In the genomic region with DNA sequence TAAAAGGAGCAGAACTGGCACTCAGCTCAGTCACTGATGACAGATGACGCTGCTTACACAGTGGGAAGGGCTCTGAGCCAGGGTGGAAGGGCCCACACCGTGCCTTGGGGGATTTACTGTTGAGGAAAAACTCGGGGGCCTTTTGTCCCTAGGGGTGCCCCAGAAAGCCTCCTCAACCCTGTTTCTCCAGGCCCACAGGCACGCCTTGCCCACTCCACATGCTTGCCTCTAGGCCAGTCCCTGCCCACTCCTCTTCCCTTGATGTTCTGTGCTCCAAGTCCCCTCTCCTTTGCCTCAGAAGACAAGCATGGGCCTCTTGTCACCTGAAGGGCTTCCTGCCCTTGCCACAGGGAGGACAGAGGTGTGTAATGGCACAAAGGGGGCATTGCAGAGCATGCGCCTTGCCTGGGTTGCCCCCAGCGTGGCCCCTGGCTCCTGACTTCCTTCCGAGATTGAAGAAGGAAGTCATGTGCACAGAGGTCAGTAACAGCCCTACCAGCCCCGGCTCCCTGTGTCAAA, we compare ENCODE assay signal across 22 cellular contexts.
"Had no signal": no experiment of that assay in that cellular context is flagged by ENCODE, and none has a peak within 500 bp of the region (broad histone marks: within the 10 kb centered on the region; RNA-seq: fewer than 3 reads in every experiment).

No MANE protein-coding gene starts in this region.

- H3K4me3 ChIP-seq: adrenal gland, PC-9 had no signal

- H3K9me3 ChIP-seq: adrenal gland had no signal

- H2AFZ ChIP-seq: PC-9 had no signal

- H3K4me1 ChIP-seq: adrenal gland had no signal

- ATAC-seq: activated CD8-positive, alpha-beta T cell treated with anti-CD3 and anti-CD28 coated beads, Interleukin-2, amount 10 ng/mL, durations not matched to agents 7 days and 5 days; T-helper 17 cell had no signal

- H3K27ac ChIP-seq: adrenal gland, PC-9, WERI-Rb-1 had no signal

- DNase-seq: activated CD4-positive, alpha-beta T cell treated with anti-CD3 and anti-CD28 coated beads for 4 hours; activated CD8-positive, alpha-beta memory T cell treated with anti-CD3 and anti-CD28 coated beads, Interleukin-2, amount 50 U/mL, for 48 hours; activated CD8-positive, alpha-beta T cell treated with anti-CD3 and anti-CD28 coated beads, Interleukin-2, amount 10 ng/mL, durations not matched to agents 7 days and 5 days; activated naive CD4-positive, alpha-beta T cell treated with anti-CD3 and anti-CD28 coated beads, Interleukin-2, amount 50 U/mL, for 16 hours; activated naive CD8-positive, alpha-beta T cell treated with anti-CD3 and anti-CD28 coated beads, Interleukin-2, amount 10 ng/mL, durations not matched to agents 7 days and 5 days; activated T-cell treated with anti-CD3 and anti-CD28 coated beads, Interleukin-2, amount 50 U/mL, for 1 hour; adrenal gland; anterior cingulate cortex; cerebellar nuclear complex; Kasumi-1; KBM-7; NCI-H1105; NCI-H1436; NCI-H1694 treated with DMSO at 0.1 percent for 48 hours; NCI-H2081; NCI-H524; PC-9; SHP77 treated with DMSO at 0.1 percent for 48 hours; T-helper 17 cell; T-helper 9 cell; WERI-Rb-1 had no signal

- H3K27ac Mint-ChIP-seq: activated CD8-positive, alpha-beta T cell treated with anti-CD3 and anti-CD28 coated beads, Interleukin-2, amount 10 ng/mL, durations not matched to agents 7 days and 5 days; activated naive CD8-positive, alpha-beta T cell treated with anti-CD3 and anti-CD28 coated beads, Interleukin-2, amount 10 ng/mL, durations not matched to agents 7 days and 5 days; T-helper 17 cell had no signal

- H3K36me3 ChIP-seq: adrenal gland, WERI-Rb-1 had no signal

- H3K9me3 Mint-ChIP-seq: activated naive CD8-positive, alpha-beta T cell treated with anti-CD3 and anti-CD28 coated beads, Interleukin-2, amount 10 ng/mL, durations not matched to agents 7 days and 5 days had no signal

- H3K36me3 Mint-ChIP-seq: activated naive CD8-positive, alpha-beta T cell treated with anti-CD3 and anti-CD28 coated beads, Interleukin-2, amount 10 ng/mL, durations not matched to agents 7 days and 5 days had no signal

- H3K4me3 Mint-ChIP-seq: activated CD8-positive, alpha-beta T cell treated with anti-CD3 and anti-CD28 coated beads, Interleukin-2, amount 10 ng/mL, durations not matched to agents 7 days and 5 days; activated naive CD8-positive, alpha-beta T cell treated with anti-CD3 and anti-CD28 coated beads, Interleukin-2, amount 10 ng/mL, durations not matched to agents 7 days and 5 days; T-helper 17 cell had no signal

- H3K4me1 Mint-ChIP-seq: activated naive CD8-positive, alpha-beta T cell treated with anti-CD3 and anti-CD28 coated beads, Interleukin-2, amount 10 ng/mL, durations not matched to agents 7 days and 5 days had no signal

- FAIRE-seq: TTC549 had no signal
